ENCODE assay signal across 1 cellular context in the genomic region with DNA sequence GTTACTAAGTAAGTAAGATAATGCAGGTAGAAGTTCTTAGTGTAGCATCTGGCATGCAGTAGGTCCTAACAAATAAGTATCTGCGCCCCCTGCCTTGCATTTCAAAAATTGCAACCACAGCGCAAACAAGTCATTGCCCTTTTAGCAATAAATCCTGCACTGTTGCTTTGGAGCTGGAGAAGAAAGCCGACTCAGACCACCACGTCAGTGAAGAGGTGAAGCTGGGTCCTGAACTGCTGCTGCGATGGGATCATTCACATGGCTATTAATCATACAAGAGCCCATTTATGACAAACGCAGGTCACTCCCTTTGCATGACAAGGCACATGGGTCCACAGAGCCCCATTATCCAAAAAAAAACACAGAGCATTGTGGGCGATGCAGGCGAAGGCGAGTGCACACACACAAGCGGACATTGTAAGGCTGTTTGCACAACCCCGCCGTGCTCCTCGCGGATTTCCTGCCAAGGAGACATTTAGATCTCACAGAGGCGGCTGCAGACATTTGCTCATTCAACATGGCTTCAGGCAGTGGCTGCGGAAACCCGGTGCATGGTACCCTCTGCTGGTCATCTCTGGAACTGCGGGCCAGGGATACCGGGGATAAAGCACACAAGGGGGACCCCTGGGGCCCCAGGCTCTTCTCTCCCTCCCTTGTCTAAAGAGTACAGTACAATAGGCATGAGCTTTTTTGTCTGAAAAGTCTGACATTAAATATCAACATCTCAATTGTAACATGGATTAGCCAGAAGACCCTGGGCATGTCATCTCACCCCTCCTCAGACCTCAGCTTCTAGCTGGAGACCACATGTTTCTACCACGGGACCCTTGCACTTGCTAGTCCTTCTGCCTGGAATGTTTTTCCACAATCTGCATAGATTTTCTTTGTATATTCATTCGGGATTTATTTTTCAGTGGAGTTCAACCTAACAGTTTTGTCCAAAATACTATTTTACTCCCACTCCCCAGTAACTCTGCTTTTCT.
A peak's percentile ranks its signal among the peaks of the same experiment; 100 is the strongest.
TF ChIP-seq lines count a peak whose summit lies in the region.

No MANE protein-coding gene starts in this region.

TF ChIP-seq in IMR-90, 13 proteins besides CTCF, POLR2A, EP300 and RAD21:
- TF ChIP-seq BHLHE40 (IDR thresholded peaks at IDR 0.05; ENCODE audit: low read depth, low read length) (0 out of 2 replicates have a peak, but pooled peaks have one; percentile 1), MAZ (IDR thresholded peaks at IDR 0.05; ENCODE audit: borderline replicate concordance, low read depth, low read length) (no peak), USF2 (IDR thresholded peaks at IDR 0.05; ENCODE audit: low read depth, low read length) (no peak), SMC3 (IDR thresholded peaks at IDR 0.05; ENCODE audit: low read depth, low read length) (peak; percentile 63), CEBPB (IDR thresholded peaks at IDR 0.05; ENCODE audit: low read depth, low read length) (peak; percentile 18; the same call in 1 of the 2 replicates), MXI1 (IDR thresholded peaks at IDR 0.05; ENCODE audit: borderline replicate concordance, low read depth, low read length) (0 out of 2 replicates have a peak, but pooled peaks have one; percentile 8), RFX5 (IDR thresholded peaks at IDR 0.05; ENCODE audit: low read depth, low read length) (no peak), FOS (IDR thresholded peaks at IDR 0.05; ENCODE audit: low read depth, low read length) (no peak), MAFK (IDR thresholded peaks at IDR 0.05; ENCODE audit: low read depth, low read length) (peak; percentile 78), NFE2L2 (IDR thresholded peaks at IDR 0.05; ENCODE audit: low read depth, low read length) (no peak)
- TF ChIP-seq, protein P1, sequence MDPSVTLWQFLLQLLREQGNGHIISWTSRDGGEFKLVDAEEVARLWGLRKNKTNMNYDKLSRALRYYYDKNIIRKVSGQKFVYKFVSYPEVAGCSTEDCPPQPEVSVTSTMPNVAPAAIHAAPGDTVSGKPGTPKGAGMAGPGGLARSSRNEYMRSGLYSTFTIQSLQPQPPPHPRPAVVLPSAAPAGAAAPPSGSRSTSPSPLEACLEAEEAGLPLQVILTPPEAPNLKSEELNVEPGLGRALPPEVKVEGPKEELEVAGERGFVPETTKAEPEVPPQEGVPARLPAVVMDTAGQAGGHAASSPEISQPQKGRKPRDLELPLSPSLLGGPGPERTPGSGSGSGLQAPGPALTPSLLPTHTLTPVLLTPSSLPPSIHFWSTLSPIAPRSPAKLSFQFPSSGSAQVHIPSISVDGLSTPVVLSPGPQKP (IDR thresholded peaks at IDR 0.05; ENCODE audit: borderline replicate concordance, low read depth, low read length): no peak
TF ChIP-seq in IMR-90: peak in this region for 5.
